ENCODE assay signal across 1 cellular context in the genomic region with DNA sequence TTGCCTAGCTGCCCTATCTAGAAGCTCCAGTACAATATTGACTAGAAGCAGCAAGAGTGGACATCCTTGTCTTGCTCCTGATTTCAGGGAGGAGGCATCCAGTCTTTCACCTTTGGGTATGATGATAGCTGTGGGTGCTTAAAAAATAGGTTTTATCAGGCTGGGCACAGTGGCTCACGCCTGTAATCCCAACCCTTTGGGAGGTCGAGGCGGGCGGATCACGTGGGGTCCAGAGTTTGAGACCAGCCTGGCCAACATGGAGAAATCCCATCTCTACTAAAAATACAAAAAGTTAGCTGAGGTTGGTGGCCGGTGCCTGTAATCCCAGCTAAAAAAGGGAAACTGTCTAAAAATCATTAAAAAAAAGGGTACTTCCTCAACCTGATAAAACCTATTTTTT.
TF ChIP-seq lines count a peak whose summit lies in the region.

No MANE protein-coding gene starts in this region.

TF ChIP-seq in HepG2, 621 proteins besides CTCF, POLR2A, EP300 and RAD21:
- TF ChIP-seq ZNF747 (CRISPR knock-in tag; IDR thresholded peaks at IDR 0.05; ENCODE audit: borderline replicate concordance) (no peak), ZEB1 (IDR thresholded peaks at IDR 0.05; ENCODE audit: insufficient replicate concordance, low read depth) (no peak), RAD51 (IDR thresholded peaks at IDR 0.05; ENCODE audit: borderline replicate concordance) (no peak), MED1 (CRISPR knock-in tag; IDR thresholded peaks at IDR 0.05) (no peak), ZNF790 (CRISPR knock-in tag; IDR thresholded peaks at IDR 0.05; ENCODE audit: borderline replicate concordance) (no peak), ZFP37 (CRISPR knock-in tag; IDR thresholded peaks at IDR 0.05; ENCODE audit: borderline replicate concordance) (no peak), CCDC6 (CRISPR knock-in tag; IDR thresholded peaks at IDR 0.05) (no peak), FOXC1 (CRISPR knock-in tag; IDR thresholded peaks at IDR 0.05; ENCODE audit: borderline replicate concordance) (no peak), TBL1XR1 (IDR thresholded peaks at IDR 0.05; ENCODE audit: borderline replicate concordance, low read length, partially characterized antibody) (no peak), ZNF335 (CRISPR knock-in tag; IDR thresholded peaks at IDR 0.05) (no peak), ZNF737 (CRISPR knock-in tag; IDR thresholded peaks at IDR 0.05; ENCODE audit: borderline replicate concordance) (no peak), ZNF850 (CRISPR knock-in tag; conservative IDR thresholded peaks at IDR 0.05) (no peak)
- TF ChIP-seq, protein P1, sequence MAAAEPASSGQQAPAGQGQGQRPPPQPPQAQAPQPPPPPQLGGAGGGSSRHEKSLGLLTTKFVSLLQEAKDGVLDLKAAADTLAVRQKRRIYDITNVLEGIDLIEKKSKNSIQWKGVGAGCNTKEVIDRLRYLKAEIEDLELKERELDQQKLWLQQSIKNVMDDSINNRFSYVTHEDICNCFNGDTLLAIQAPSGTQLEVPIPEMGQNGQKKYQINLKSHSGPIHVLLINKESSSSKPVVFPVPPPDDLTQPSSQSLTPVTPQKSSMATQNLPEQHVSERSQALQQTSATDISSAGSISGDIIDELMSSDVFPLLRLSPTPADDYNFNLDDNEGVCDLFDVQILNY (CRISPR knock-in tag; conservative IDR thresholded peaks at IDR 0.05): no peak
- TF ChIP-seq, protein P2, sequence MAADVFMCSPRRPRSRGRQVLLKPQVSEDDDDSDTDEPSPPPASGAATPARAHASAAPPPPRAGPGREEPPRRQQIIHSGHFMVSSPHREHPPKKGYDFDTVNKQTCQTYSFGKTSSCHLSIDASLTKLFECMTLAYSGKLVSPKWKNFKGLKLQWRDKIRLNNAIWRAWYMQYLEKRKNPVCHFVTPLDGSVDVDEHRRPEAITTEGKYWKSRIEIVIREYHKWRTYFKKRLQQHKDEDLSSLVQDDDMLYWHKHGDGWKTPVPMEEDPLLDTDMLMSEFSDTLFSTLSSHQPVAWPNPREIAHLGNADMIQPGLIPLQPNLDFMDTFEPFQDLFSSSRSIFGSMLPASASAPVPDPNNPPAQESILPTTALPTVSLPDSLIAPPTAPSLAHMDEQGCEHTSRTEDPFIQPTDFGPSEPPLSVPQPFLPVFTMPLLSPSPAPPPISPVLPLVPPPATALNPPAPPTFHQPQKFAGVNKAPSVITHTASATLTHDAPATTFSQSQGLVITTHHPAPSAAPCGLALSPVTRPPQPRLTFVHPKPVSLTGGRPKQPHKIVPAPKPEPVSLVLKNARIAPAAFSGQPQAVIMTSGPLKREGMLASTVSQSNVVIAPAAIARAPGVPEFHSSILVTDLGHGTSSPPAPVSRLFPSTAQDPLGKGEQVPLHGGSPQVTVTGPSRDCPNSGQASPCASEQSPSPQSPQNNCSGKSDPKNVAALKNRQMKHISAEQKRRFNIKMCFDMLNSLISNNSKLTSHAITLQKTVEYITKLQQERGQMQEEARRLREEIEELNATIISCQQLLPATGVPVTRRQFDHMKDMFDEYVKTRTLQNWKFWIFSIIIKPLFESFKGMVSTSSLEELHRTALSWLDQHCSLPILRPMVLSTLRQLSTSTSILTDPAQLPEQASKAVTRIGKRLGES (CRISPR knock-in tag; IDR thresholded peaks at IDR 0.05; ENCODE audit: borderline replicate concordance): no peak
- TF ChIP-seq, protein P3, sequence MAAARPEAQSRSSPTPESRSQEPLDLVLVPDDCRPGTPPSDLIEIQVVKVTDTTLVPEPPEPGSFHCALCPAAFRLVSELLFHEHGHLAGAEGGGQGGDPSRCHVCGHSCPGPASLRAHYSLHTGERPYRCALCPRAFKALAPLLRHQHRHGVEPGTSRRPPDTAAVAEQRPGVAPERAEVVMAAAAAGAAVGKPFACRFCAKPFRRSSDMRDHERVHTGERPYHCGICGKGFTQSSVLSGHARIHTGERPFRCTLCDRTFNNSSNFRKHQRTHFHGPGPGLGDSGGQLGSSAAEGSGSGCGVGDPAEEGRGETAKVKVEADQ (CRISPR knock-in tag; IDR thresholded peaks at IDR 0.05; ENCODE audit: borderline replicate concordance): no peak
- TF ChIP-seq, protein P4, sequence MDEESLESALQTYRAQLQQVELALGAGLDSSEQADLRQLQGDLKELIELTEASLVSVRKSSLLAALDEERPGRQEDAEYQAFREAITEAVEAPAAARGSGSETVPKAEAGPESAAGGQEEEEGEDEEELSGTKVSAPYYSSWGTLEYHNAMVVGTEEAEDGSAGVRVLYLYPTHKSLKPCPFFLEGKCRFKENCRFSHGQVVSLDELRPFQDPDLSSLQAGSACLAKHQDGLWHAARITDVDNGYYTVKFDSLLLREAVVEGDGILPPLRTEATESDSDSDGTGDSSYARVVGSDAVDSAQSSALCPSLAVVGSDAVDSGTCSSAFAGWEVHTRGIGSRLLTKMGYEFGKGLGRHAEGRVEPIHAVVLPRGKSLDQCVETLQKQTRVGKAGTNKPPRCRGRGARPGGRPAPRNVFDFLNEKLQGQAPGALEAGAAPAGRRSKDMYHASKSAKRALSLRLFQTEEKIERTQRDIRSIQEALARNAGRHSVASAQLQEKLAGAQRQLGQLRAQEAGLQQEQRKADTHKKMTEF (CRISPR knock-in tag; IDR thresholded peaks at IDR 0.05): no peak
